In genomic region chr12:111024205-111024794, GRCh38 we compare ENCODE assay signal across 8 cellular contexts. TPM values are rescaled to one million over a fixed set of nuclear protein-coding genes. Genes with fewer than 3 reads are reported as not detected.
DNase-seq lines count a peak whose midpoint lies in the region; ATAC-seq and TF ChIP-seq lines count a peak whose summit lies in the region.

No MANE protein-coding gene starts in this region.

- H3K4me3 Mint-ChIP-seq in CD4-positive, alpha-beta T cell, result no peak overlapping the region
- H3K4me3 Mint-ChIP-seq in activated naive CD4-positive, alpha-beta T cell treated with anti-CD3 and anti-CD28 coated beads for 36 hours, result no peak overlapping the region

- H3K27me3 ChIP-seq in CD4-positive, alpha-beta T cell (ENCODE audit: control insufficient read depth, insufficient read depth, low read length), result no peaks in the 10 kb centered on the region
- H3K27me3 ChIP-seq in right cardiac atrium (ENCODE audit: control insufficient read depth, insufficient read depth), result no peaks in the 10 kb centered on the region

- no peaks in the 10 kb centered on the region for H3K9me3 ChIP-seq in CD4-positive, alpha-beta T cell (ENCODE audit: control insufficient read depth, low read length)
- no peaks in the 10 kb centered on the region for H3K9me3 ChIP-seq in right cardiac atrium (ENCODE audit: control insufficient read depth, low read length)

- POLR2A ChIA-PET in CD4-positive, alpha-beta T cell (lab: Charles Lee), result no interaction called here

- H3K27me3 Mint-ChIP-seq in CD4-positive, alpha-beta T cell, result peaks cover 49% of the 10 kb centered on the region
- H3K27me3 Mint-ChIP-seq in activated naive CD4-positive, alpha-beta T cell treated with anti-CD3 and anti-CD28 coated beads for 36 hours (ENCODE audit: low read depth), result peaks cover 3% of the 10 kb centered on the region

- H3K4me3 ChIP-seq in right cardiac atrium (ENCODE audit: low read length), result no peak overlapping the region

- CTCF ChIA-PET in CD4-positive, alpha-beta T cell (lab: Charles Lee), result no interaction called here
- CTCF ChIA-PET in activated naive CD4-positive, alpha-beta T cell treated with anti-CD3 and anti-CD28 coated beads for 36 hours (lab: Charles Lee), result interaction anchor here (0.6 to 2.3 kb wide), 11 partner anchors 12 to 289 kb away, joined by 3 to 14 read pairs (median 4); no protein-coding TSS in a partner anchor

- TF ChIP-seq CTCF in CD4-positive, alpha-beta T cell (IDR thresholded peaks at IDR 0.05), result peak; percentile 78

- H3K36me3 Mint-ChIP-seq in CD4-positive, alpha-beta T cell (ENCODE audit: low read depth), result no peaks in the 10 kb centered on the region
- H3K36me3 Mint-ChIP-seq in activated naive CD4-positive, alpha-beta T cell treated with anti-CD3 and anti-CD28 coated beads for 36 hours (ENCODE audit: low read depth), result no peaks in the 10 kb centered on the region

- no peaks in the 10 kb centered on the region for H3K4me1 ChIP-seq in right cardiac atrium (ENCODE audit: control insufficient read depth, insufficient read depth, low read length)

- intact Hi-C loops in CD4-positive, alpha-beta T cell (cut with DNase I, micrococcal nuclease), result loop anchor here (1.0 to 5.0 kb wide), 7 partner anchors 150 to 289 kb away; no protein-coding TSS in a partner anchor
- intact Hi-C loops in activated naive CD4-positive, alpha-beta T cell treated with anti-CD3 and anti-CD28 coated beads for 36 hours (cut with micrococcal nuclease), result loop anchor here (1.0 to 10.0 kb wide), 5 partner anchors 89 to 289 kb away; no protein-coding TSS in a partner anchor
- intact Hi-C loops in right cardiac atrium (cut with DNase I), result loop anchor here (5.0 to 10.0 kb wide), 4 partner anchors 271 to 288 kb away; no protein-coding TSS in a partner anchor

- no peaks in the 10 kb centered on the region for H3K9me3 Mint-ChIP-seq in CD4-positive, alpha-beta T cell
- no peaks in the 10 kb centered on the region for H3K9me3 Mint-ChIP-seq in activated naive CD4-positive, alpha-beta T cell treated with anti-CD3 and anti-CD28 coated beads for 36 hours

- no peak overlapping the region for H3K27ac ChIP-seq in CD4-positive, alpha-beta T cell (ENCODE audit: low read depth, low read length)
- no peak overlapping the region for H3K27ac ChIP-seq in right cardiac atrium (ENCODE audit: low read length)

- ATAC-seq in CD4-positive, alpha-beta T cell (ENCODE audit: poor library complexity), result peak; percentile 44
- ATAC-seq in right cardiac atrium (peak; percentile 55 to 68), HG03565 (IDR thresholded peaks at IDR 0.05; ENCODE audit: unreplicated experiment) (no peak)

- DNase-seq in CD4-positive, alpha-beta T cell, result peak; percentile 27 to 56 (median 39)
- DNase-seq in HCEC 1CT, result peak; percentile 9
- peak; percentile 73 for DNase-seq in RPMI8226
- peak; percentile 68 for DNase-seq in activated naive CD4-positive, alpha-beta T cell treated with anti-CD3 and anti-CD28 coated beads for 36 hours
- peak; percentile 31 to 73 (median 71) for DNase-seq in right cardiac atrium
- peak; percentile 69 for DNase-seq in stimulated activated CD4-positive, alpha-beta T cell treated with anti-CD3 and anti-CD28 coated beads, Interleukin-15, amount 100 ng/mL, for 24 hours
- DNase-seq in NCI-H128 (lab: John Stamatoyannopoulos, UW; ENCODE audit: unreplicated experiment), result no peak

- 6% methylated on average over 8 of the region's 8 CpGs for WGBS in right cardiac atrium

- H3K27ac Mint-ChIP-seq in CD4-positive, alpha-beta T cell, result no peak overlapping the region
- no peak overlapping the region for H3K27ac Mint-ChIP-seq in activated naive CD4-positive, alpha-beta T cell treated with anti-CD3 and anti-CD28 coated beads for 36 hours

- H3K4me1 Mint-ChIP-seq in CD4-positive, alpha-beta T cell (ENCODE audit: low read depth), result no peaks in the 10 kb centered on the region
- H3K4me1 Mint-ChIP-seq in activated naive CD4-positive, alpha-beta T cell treated with anti-CD3 and anti-CD28 coated beads for 36 hours (ENCODE audit: low read depth), result no peaks in the 10 kb centered on the region

RNA-seq across cellular contexts. Expression of gene CUX2, which starts 9.7 kb away (rescaled TPM):
- under 1 TPM; 0.20 to 0.30 TPM for total RNA-seq in CD4-positive, alpha-beta T cell
- total RNA-seq in activated naive CD4-positive, alpha-beta T cell treated with anti-CD3 and anti-CD28 coated beads for 36 hours, result under 1 TPM in 1 of 2 experiments, not detected in 1; 0.10 TPM
- total RNA-seq in right cardiac atrium, result not detected
- polyA plus RNA-seq in right cardiac atrium, result not detected
